In genomic region chr3:100087203-100087602, GRCh38 we compare ENCODE assay signal across 8 cellular contexts. TPM values are rescaled to one million over a fixed set of nuclear protein-coding genes. Genes with fewer than 3 reads are reported as not detected.
DNase-seq lines count a peak whose midpoint lies in the region; ATAC-seq and TF ChIP-seq lines count a peak whose summit lies in the region.

No MANE protein-coding gene starts in this region.

- intact Hi-C loops in A673 (cut with micrococcal nuclease; ENCODE audit: unreplicated experiment), result no loop called here

- H3K4me3 ChIP-seq in A673 (ENCODE audit: low read depth, low read length, poor library complexity, severe bottlenecking), result no peak overlapping the region

- no peaks in the 10 kb centered on the region for H3K36me3 ChIP-seq in A673 (ENCODE audit: insufficient read depth, low read length, poor library complexity, severe bottlenecking)

- peaks cover 24% of the 10 kb centered on the region for H3K4me1 ChIP-seq in A673 (ENCODE audit: insufficient read depth, low read length, poor library complexity, severe bottlenecking)

- no peak overlapping the region for H3K27ac ChIP-seq in A673 (ENCODE audit: low read depth, low read length, poor library complexity, severe bottlenecking)

- CTCF ChIA-PET in A673 (lab: Charles Lee), result no interaction called here

- no peak for TF ChIP-seq CTCF in A673 (conservative IDR thresholded peaks at IDR 0.05; ENCODE audit: low read depth, low read length)

- peak; percentile 94 for ATAC-seq in GM21447 (IDR thresholded peaks at IDR 0.05; ENCODE audit: unreplicated experiment)
- ATAC-seq in HG03571 (IDR thresholded peaks at IDR 0.05; ENCODE audit: unreplicated experiment), result peak; percentile 92

- POLR2A ChIA-PET in A673 (lab: Charles Lee; ENCODE audit: low non-redundant PET), result no interaction called here

- no TSS peak for BruUV-seq in A673 (replicated peaks; lab: Mats Ljungman, UMichigan)

- no peaks in the 10 kb centered on the region for H3K27me3 ChIP-seq in A673 (replicated peaks; ENCODE audit: insufficient read depth, low read depth, low read length, poor library complexity)

- no peaks in the 10 kb centered on the region for H3K9me3 ChIP-seq in A673 (ENCODE audit: low read depth, low read length, poor library complexity, severe bottlenecking)

- DNase-seq in ELR (ENCODE audit: low read depth) (peak; percentile 73), fibroblast of the conjunctiva (ENCODE audit: low read depth) (peak; percentile 36), A673 (ENCODE audit: low spot score) (no peak), cerebellar nuclear complex (lab: John Stamatoyannopoulos, UW) (no peak), activated gamma-delta T cell (lab: John Stamatoyannopoulos, UW) (no peak), KG1 (lab: John Stamatoyannopoulos, UW) (no peak)

RNA-seq across cellular contexts. Expression of gene FILIP1L, which starts 27.1 kb away (rescaled TPM):
- total RNA-seq in A673 (2021), result 3.4 and 4.3 TPM in 2 replicates

Comparison
In these comparisons a context has a peak if more than half of its experiments do, and no peak if none do; other contexts are left out.
1. DNase-seq: peak in ELR (single experiment) and fibroblast of the conjunctiva (single experiment); none in A673 (single experiment), cerebellar nuclear complex (0 of 2), activated gamma-delta T cell (single experiment) and KG1 (single experiment).